8 cellular contexts compared by ENCODE assay signal in the genomic region with DNA sequence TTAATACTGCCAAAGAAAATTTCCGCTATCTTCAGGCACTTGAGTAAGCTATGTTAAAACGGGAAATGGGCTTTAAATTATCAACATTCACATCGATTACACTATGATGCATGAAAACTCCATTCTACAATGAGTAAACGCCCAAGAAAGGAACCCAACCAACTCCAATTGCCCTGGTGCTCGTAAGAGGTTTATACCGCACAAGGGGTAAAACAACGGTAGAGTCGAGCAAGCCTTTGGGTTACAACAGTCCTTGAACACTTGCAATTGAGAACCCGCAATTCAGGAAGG. TPM values are rescaled to one million over a fixed set of nuclear protein-coding genes. Genes with fewer than 3 reads are reported as not detected.
DNase-seq lines count a peak whose midpoint lies in the region; FAIRE-seq and TF ChIP-seq lines count a peak whose summit lies in the region.

No MANE protein-coding gene starts in this region.

- H4K20me1 ChIP-seq in astrocyte (ENCODE audit: insufficient read depth, low read length), result peaks cover 24% of the 10 kb centered on the region

- DNase-seq in GM12864 (ENCODE audit: low read depth) (no peak), LNCaP clone FGC (ENCODE audit: low read depth) (no peak), astrocyte (ENCODE audit: low read depth) (peak; percentile 1), posterior cingulate gyrus (no peak), nucleus accumbens (lab: John Stamatoyannopoulos, UW) (no peak)
- no peak for DNase-seq in stimulated activated CD4-positive, alpha-beta T cell treated with anti-CD3 and anti-CD28 coated beads, Interleukin-15, amount 100 ng/mL, for 24 hours

- peaks cover 7% of the 10 kb centered on the region for H3K4me1 Mint-ChIP-seq in astrocyte (ENCODE audit: low read depth, unreplicated experiment)

- H3K9me3 ChIP-seq in astrocyte (ENCODE audit: insufficient read depth, low read depth, low read length) (no peaks in the 10 kb centered on the region), subcutaneous abdominal adipose tissue (ENCODE audit: control insufficient read depth in 5 of 5, low read length in 5 of 5) (no peaks in the 10 kb centered on the region)

- H3K4me3 Mint-ChIP-seq in astrocyte (ENCODE audit: unreplicated experiment), result peak overlapping the region; percentile 96

- TF ChIP-seq CTCF in GM12864 (IDR thresholded peaks at IDR 0.05; ENCODE audit: low read depth, low read length, missing control alignments), result no peak
- TF ChIP-seq CTCF in LNCaP clone FGC (IDR thresholded peaks at IDR 0.05; ENCODE audit: control insufficient read depth, extremely low read depth, insufficient read depth), result no peak
- TF ChIP-seq CTCF in astrocyte (IDR thresholded peaks at IDR 0.05; ENCODE audit: insufficient read depth, low read depth, low read length), result no peak

- no peaks in the 10 kb centered on the region for H3K27me3 Mint-ChIP-seq in astrocyte (ENCODE audit: low read depth, unreplicated experiment)

- H3K27me3 ChIP-seq in astrocyte (ENCODE audit: insufficient read depth, low read length), result peaks cover 18% of the 10 kb centered on the region
- H3K27me3 ChIP-seq in subcutaneous abdominal adipose tissue (ENCODE audit: control insufficient read depth in 5 of 5, insufficient read depth in 4 of 5, low read length in 5 of 5), result no peaks in the 10 kb centered on the region

- H3K9ac ChIP-seq in astrocyte (ENCODE audit: low read length) (peak overlapping the region; percentile 89), subcutaneous abdominal adipose tissue (ENCODE audit: low read length in 5 of 5) (peak overlapping the region; percentile 16 to 84 (median 66))

- peak overlapping the region; percentile 96 for H2AFZ ChIP-seq in astrocyte (ENCODE audit: low read depth, low read length)

- no peaks in the 10 kb centered on the region for H3K36me3 ChIP-seq in astrocyte (ENCODE audit: insufficient read depth, low read length)
- no peaks in the 10 kb centered on the region for H3K36me3 ChIP-seq in subcutaneous abdominal adipose tissue (ENCODE audit: control insufficient read depth in 5 of 5, insufficient read depth in 5 of 5, low read length in 5 of 5)

- H3K4me3 ChIP-seq in GM12864 (ENCODE audit: low read depth, low read length) (peak overlapping the region; percentile 98), LNCaP clone FGC (ENCODE audit: low read depth, low read length) (peak overlapping the region; percentile 88), astrocyte (ENCODE audit: insufficient read depth, low read depth, low read length) (peak overlapping the region; percentile 87), subcutaneous abdominal adipose tissue (ENCODE audit: low read depth in 1 of 5, low read length in 5 of 5) (peak overlapping the region; percentile 72 to 93 (median 84))

- H3K4me1 ChIP-seq in astrocyte (ENCODE audit: insufficient read depth, low read length) (peaks cover 15% of the 10 kb centered on the region), subcutaneous abdominal adipose tissue (ENCODE audit: control insufficient read depth in 5 of 5, insufficient read depth in 5 of 5, low read length in 5 of 5) (peaks cover 5 to 19% (median 17%) of the 10 kb centered on the region in 5 donors)

- FAIRE-seq in astrocyte (lab: Jason Lieb, UNC) (no peak), islet of Langerhans (lab: Jason Lieb, UNC) (peak; percentile 83)

- H3K79me2 ChIP-seq in astrocyte (ENCODE audit: insufficient read depth, low read length), result peaks cover 22% of the 10 kb centered on the region

- intact Hi-C loops in posterior cingulate gyrus (cut with DNase I), result loop anchor here (10.0 kb wide), 1 partner anchor 64 kb away; no protein-coding TSS in a partner anchor

- peak overlapping the region; percentile 90 for H3K4me2 ChIP-seq in astrocyte (ENCODE audit: low read length)

- H3K36me3 Mint-ChIP-seq in astrocyte (ENCODE audit: low read depth, unreplicated experiment), result no peaks in the 10 kb centered on the region

- no peak overlapping the region for H3K27ac ChIP-seq in astrocyte (ENCODE audit: low read depth, low read length)
- H3K27ac ChIP-seq in subcutaneous abdominal adipose tissue (ENCODE audit: low read depth, low read length), result peak overlapping the region; percentile 32

- H3K9me3 Mint-ChIP-seq in astrocyte (ENCODE audit: unreplicated experiment), result no peaks in the 10 kb centered on the region

- H3K27ac Mint-ChIP-seq in astrocyte (ENCODE audit: unreplicated experiment), result peak overlapping the region; percentile 75

RNA-seq across cellular contexts. Expression of a gene that starts 1.0 kb away (rescaled TPM):
- 27.6 and 30.0 TPM in 2 replicates for total RNA-seq in astrocyte
